Comparison of ENCODE assay signal across 1 cellular context in genomic region chr1:87852410-87853202, GRCh38.
TF ChIP-seq lines count a peak whose summit lies in the region.

No MANE protein-coding gene starts in this region.

TF ChIP-seq in WTC11, 78 proteins besides CTCF, POLR2A, EP300 and RAD21 (continued from another document):
- no peak for TF ChIP-seq ZNF532 (CRISPR knock-in tag; IDR thresholded peaks at IDR 0.05; ENCODE audit: borderline replicate concordance)
- TF ChIP-seq FOXJ3 (CRISPR knock-in tag; IDR thresholded peaks at IDR 0.05; ENCODE audit: borderline replicate concordance) = no peak
- TF ChIP-seq SP1 (CRISPR knock-in tag; conservative IDR thresholded peaks at IDR 0.05) = no peak
- TF ChIP-seq NFE2L1 (CRISPR knock-in tag; IDR thresholded peaks at IDR 0.05) = no peak
- no peak for TF ChIP-seq ETV6 (CRISPR knock-in tag; IDR thresholded peaks at IDR 0.05)
